Comparison of ENCODE assay signal across 16 cellular contexts in genomic region chr14:84929834-84930233, GRCh38.
DNase-seq lines count a peak whose midpoint lies in the region; ATAC-seq and TF ChIP-seq lines count a peak whose summit lies in the region.
"Had no signal": no experiment of that assay in that cellular context is flagged by ENCODE, and none has a peak within 500 bp of the region (broad histone marks: within the 10 kb centered on the region; RNA-seq: fewer than 3 reads in every experiment).

No MANE protein-coding gene starts in this region.

- POLR2A ChIA-PET in SK-N-SH (lab: Yijun Ruan, JAX): no interaction called here

- no peaks in the 10 kb centered on the region for H3K79me2 ChIP-seq in SK-N-SH (ENCODE audit: insufficient read depth)

- no peaks in the 10 kb centered on the region for H3K9me3 ChIP-seq in SK-N-SH
- H3K9me3 ChIP-seq: A549; BLaER1 treated with 17β-estradiol and CSF1 and Interleukin-3, amounts not matched to agents 10 nM and 100 nM; Caco-2 had no signal

- TF ChIP-seq CTCF in SK-N-SH (IDR thresholded peaks at IDR 0.05): no peak

- no peak overlapping the region for H3K27ac ChIP-seq in SK-N-SH (ENCODE audit: low read depth in 2 of 2, low read length in 1 of 2)
- H3K27ac ChIP-seq: 22Rv1; A549; BLaER1 treated with 17β-estradiol and CSF1 and Interleukin-3, amounts not matched to agents 10 nM and 100 nM; C4-2B had no signal

- no peak overlapping the region for H3K4me3 ChIP-seq in SK-N-SH (ENCODE audit: low read depth in 2 of 2, low read length in 1 of 2)
- H3K4me3 ChIP-seq: A549; BLaER1 treated with 17β-estradiol and CSF1 and Interleukin-3, amounts not matched to agents 10 nM and 100 nM had no signal

- no peak for DNase-seq in SK-N-SH
- peak; percentile 94 for DNase-seq in SK-N-DZ (ENCODE audit: low spot score)
- no peak for DNase-seq in NCI-H1436 (lab: John Stamatoyannopoulos, UW)
- DNase-seq: AML-193; Caco-2; Calu3; CD4-positive, alpha-beta T cell; CD8-positive, alpha-beta T cell; DMS79 treated with DMSO at 0.1 percent for 48 hours; GF-D8 had no signal

- no peak for TF ChIP-seq EP300 in SK-N-SH (IDR thresholded peaks at IDR 0.05; ENCODE audit: borderline replicate concordance in 1 of 2, low read depth in 1 of 2, low read length in 1 of 2)

- no peaks in the 10 kb centered on the region for H3K4me1 ChIP-seq in SK-N-SH (ENCODE audit: control insufficient read depth in 1 of 2, insufficient read depth in 2 of 2, low read depth in 1 of 2, low read length in 1 of 2)
- H3K4me1 ChIP-seq: A549; BLaER1 treated with 17β-estradiol and CSF1 and Interleukin-3, amounts not matched to agents 10 nM and 100 nM; Caco-2 had no signal

- WGBS in SK-N-SH (ENCODE audit: low lambda C conversion rate): 1% methylated on average over 2 of the region's 2 CpGs

- H3F3A ChIP-seq in SK-N-SH (replicated peaks; ENCODE audit: insufficient read depth): no peaks in the 10 kb centered on the region

- no peaks in the 10 kb centered on the region for H3K27me3 ChIP-seq in SK-N-SH (ENCODE audit: insufficient read depth)
- H3K27me3 ChIP-seq: BLaER1 treated with 17β-estradiol and CSF1 and Interleukin-3, amounts not matched to agents 10 nM and 100 nM had no signal

- no peak overlapping the region for H3K9ac ChIP-seq in SK-N-SH
- H3K9ac ChIP-seq: BLaER1 treated with 17β-estradiol and CSF1 and Interleukin-3, amounts not matched to agents 10 nM and 100 nM had no signal

- CTCF ChIA-PET in SK-N-SH (lab: Yijun Ruan, JAX): no interaction called here

- H2AFZ ChIP-seq in SK-N-SH (ENCODE audit: low read depth): no peak overlapping the region

- H4K20me1 ChIP-seq in SK-N-SH (ENCODE audit: insufficient read depth): no peaks in the 10 kb centered on the region
- H4K20me1 ChIP-seq: BLaER1 treated with 17β-estradiol and CSF1 and Interleukin-3, amounts not matched to agents 10 nM and 100 nM had no signal

- ATAC-seq in SK-N-SH treated with all-trans-retinoic acid at 6 μM for 48 hours: no peak
- ATAC-seq in HG02678 (IDR thresholded peaks at IDR 0.05; ENCODE audit: unreplicated experiment): no peak
- ATAC-seq: A549; CD8-positive, alpha-beta T cell had no signal

- H3K9me2 ChIP-seq in SK-N-SH: no peaks in the 10 kb centered on the region

- TF ChIP-seq RAD21 in SK-N-SH (IDR thresholded peaks at IDR 0.05; ENCODE audit: low read length): no peak

- H3K4me2 ChIP-seq in SK-N-SH: no peak overlapping the region
- H3K4me2 ChIP-seq: A549; BLaER1 treated with 17β-estradiol and CSF1 and Interleukin-3, amounts not matched to agents 10 nM and 100 nM had no signal

- no peaks in the 10 kb centered on the region for H3K36me3 ChIP-seq in SK-N-SH (replicated peaks in 1 of 2; ENCODE audit: control insufficient read depth in 1 of 2, insufficient read depth in 2 of 2, low read length in 1 of 2)
- H3K36me3 ChIP-seq: BLaER1 treated with 17β-estradiol and CSF1 and Interleukin-3, amounts not matched to agents 10 nM and 100 nM had no signal

TF ChIP-seq in SK-N-SH treated with all-trans-retinoic acid at 6 μM for 48 hours, 23 proteins besides CTCF, POLR2A, EP300 and RAD21:
- TF ChIP-seq TCF4 (CRISPR knock-in tag; IDR thresholded peaks at IDR 0.05; ENCODE audit: borderline replicate concordance) (0 out of 2 replicates have a peak, but pooled peaks have one; percentile 19), SNAI2 (CRISPR knock-in tag; IDR thresholded peaks at IDR 0.05) (0 out of 2 replicates have a peak, but pooled peaks have one; percentile 65), BACH2 (CRISPR knock-in tag; IDR thresholded peaks at IDR 0.05; ENCODE audit: borderline replicate concordance) (no peak), ISL1 (CRISPR knock-in tag; IDR thresholded peaks at IDR 0.05) (peak; percentile 88)

TF ChIP-seq in SK-N-SH, 30 proteins besides CTCF, POLR2A, EP300 and RAD21:
- TF ChIP-seq SIN3A (IDR thresholded peaks at IDR 0.05; ENCODE audit: borderline replicate concordance, low read depth, low read length) (no peak), CHD2 (IDR thresholded peaks at IDR 0.05; ENCODE audit: low read length, partially characterized antibody) (no peak), YY1 (IDR thresholded peaks at IDR 0.05; ENCODE audit: low read depth) (no peak), MXI1 (IDR thresholded peaks at IDR 0.05; ENCODE audit: low read depth, low read length) (no peak)
TF ChIP-seq in SK-N-SH: peak in this region for 0.
